In the genomic region with DNA sequence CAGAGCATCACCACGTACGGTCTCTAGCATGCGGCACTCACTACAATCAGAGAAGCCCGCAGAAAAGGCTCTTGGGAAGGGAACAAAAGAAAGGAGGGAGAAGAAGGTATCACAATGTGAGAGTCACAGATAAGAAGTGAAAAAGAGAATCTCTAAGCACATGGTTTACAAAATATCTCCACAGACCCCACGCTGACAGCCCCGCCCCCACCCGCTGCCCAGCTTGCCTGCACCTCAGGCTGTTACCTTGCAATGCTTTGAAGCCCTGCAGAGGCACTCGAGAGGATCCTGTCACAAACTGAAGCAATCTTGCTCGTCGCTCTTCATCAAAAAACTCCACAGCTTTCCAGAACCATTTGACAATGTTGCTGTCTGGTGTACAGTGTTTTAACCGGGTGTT, we compare ENCODE assay signal across 8 cellular contexts.
"Had no signal": no experiment of that assay in that cellular context is flagged by ENCODE, and none has a peak within 500 bp of the region (broad histone marks: within the 10 kb centered on the region; RNA-seq: fewer than 3 reads in every experiment).

No MANE protein-coding gene starts in this region.

- H3K4me3 Mint-ChIP-seq: activated T-cell treated with anti-CD3 and anti-CD28 coated beads, Interleukin-2, amount 50 U/mL, for 4 hours; mesothelial cell of epicardium had no signal

- H3K4me3 ChIP-seq: skin epidermis had no signal

- H3K27ac Mint-ChIP-seq: mesothelial cell of epicardium had no signal

- H3K27ac ChIP-seq: foreskin keratinocyte, skin epidermis had no signal

- H3K9me3 Mint-ChIP-seq: activated naive CD4-positive, alpha-beta T cell treated with anti-CD3 and anti-CD28 coated beads, Interleukin-2, amount 50 U/mL, for 72 hours; activated T-cell treated with anti-CD3 and anti-CD28 coated beads, Interleukin-2, amount 50 U/mL, for 4 hours; mesothelial cell of epicardium had no signal

- ATAC-seq: activated naive CD4-positive, alpha-beta T cell treated with anti-CD3 and anti-CD28 coated beads, Interleukin-2, amount 50 U/mL, for 72 hours; activated T-cell treated with anti-CD3 and anti-CD28 coated beads, Interleukin-2, amount 50 U/mL, for 4 hours; foreskin keratinocyte had no signal

- H3K4me1 Mint-ChIP-seq: mesothelial cell of epicardium had no signal

- H3K36me3 Mint-ChIP-seq: activated naive CD4-positive, alpha-beta T cell treated with anti-CD3 and anti-CD28 coated beads, Interleukin-2, amount 50 U/mL, for 72 hours had no signal

- H3K4me1 ChIP-seq: foreskin keratinocyte had no signal

- H3K27me3 ChIP-seq: foreskin keratinocyte had no signal

- DNase-seq: activated CD4-positive, alpha-beta T cell treated with anti-CD3 and anti-CD28 coated beads, Interleukin-2, amount 50 U/mL, for 4 hours; activated CD4-positive, CD25-positive, alpha-beta regulatory T cell treated with anti-CD3 and anti-CD28 coated beads, Interleukin-2, amount 50 U/mL, for 72 hours; activated effector memory CD4-positive, alpha-beta T cell treated with anti-CD3 and anti-CD28 coated beads, Interleukin-2, amount 50 U/mL, for 16 hours; activated T-cell treated with anti-CD3 and anti-CD28 coated beads, Interleukin-2, amount 50 U/mL, for 4 hours; foreskin keratinocyte had no signal
